ENCODE assay signal across 30 cellular contexts in the genomic region with DNA sequence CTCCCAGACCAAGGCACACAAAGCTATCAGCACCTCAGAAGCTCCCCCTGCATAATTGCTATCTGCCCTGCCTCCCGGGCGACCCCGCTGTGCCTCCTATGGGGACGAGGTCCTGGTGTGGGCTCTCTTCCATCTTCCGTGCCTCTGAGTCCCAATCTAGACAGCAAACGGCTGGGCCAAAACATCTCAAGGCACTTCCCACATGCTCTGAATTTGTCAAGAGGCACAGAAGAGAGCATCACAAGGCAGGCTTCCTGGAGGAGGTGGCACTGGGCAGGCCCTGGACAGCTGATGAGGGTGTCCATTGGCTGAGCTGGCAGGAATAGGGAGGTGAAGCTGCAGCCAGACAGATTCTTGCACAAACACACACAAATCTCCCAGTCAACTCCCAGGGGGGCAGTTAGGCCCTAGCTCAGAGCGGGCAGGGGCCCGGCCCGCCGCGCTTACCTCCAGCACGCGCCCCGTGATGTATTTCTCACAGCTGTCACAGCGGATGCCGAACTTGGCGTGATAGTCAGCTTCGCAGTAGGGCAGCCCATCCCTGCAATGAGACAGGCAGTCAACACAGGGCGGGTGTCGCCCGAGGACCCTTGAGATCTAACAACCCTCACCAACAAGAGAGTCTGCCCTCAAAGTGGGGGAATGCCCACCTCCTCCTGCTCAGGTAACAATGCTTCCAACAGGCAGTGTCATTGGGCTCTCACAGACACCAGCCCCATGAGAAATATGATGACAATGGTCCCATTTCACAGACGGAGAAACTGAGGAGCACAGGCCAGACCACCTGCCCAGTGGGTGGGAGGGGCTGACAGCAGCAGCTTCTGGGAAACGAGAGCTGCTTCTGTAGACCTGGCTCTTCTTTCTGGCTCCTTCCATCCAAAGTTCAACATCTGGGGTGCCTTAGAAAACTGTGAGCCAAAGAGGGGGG.
"Had no signal": no experiment of that assay in that cellular context is flagged by ENCODE, and none has a peak within 500 bp of the region (broad histone marks: within the 10 kb centered on the region; RNA-seq: fewer than 3 reads in every experiment).

No MANE protein-coding gene starts in this region.

- DNase-seq: activated CD4-positive, alpha-beta T cell treated with anti-CD3 and anti-CD28 coated beads, Interleukin-2, amount 50 U/mL, for 48 hours; activated CD8-positive, alpha-beta memory T cell treated with anti-CD3 and anti-CD28 coated beads, Interleukin-2, amount 50 U/mL, for 48 hours; activated naive CD4-positive, alpha-beta T cell; activated T-cell treated with anti-CD3 and anti-CD28 coated beads, Interleukin-2, amount 50 U/mL, for 4 hours; adrenal gland; central memory CD4-positive, alpha-beta T cell; effector memory CD4-positive, alpha-beta T cell; hippocampal formation; left ventricle myocardium superior; mammary epithelial cell; naive thymus-derived CD8-positive, alpha-beta T cell; ovary; stimulated activated CD4-positive, alpha-beta T cell treated with anti-CD3 and anti-CD28 coated beads, Interleukin-1b, Interleukin-23, amount 100 ng/mL, for 48 hours; stimulated activated naive CD8-positive, alpha-beta T cell treated with anti-CD3 and anti-CD28 coated beads, Interleukin-15, amount 100 ng/mL, for 72 hours; T1000; transverse colon; uterus had no signal

- ATAC-seq: activated T-cell treated with anti-CD3 and anti-CD28 coated beads, Interleukin-2, amount 50 U/mL, for 4 hours; left ventricle myocardium superior; naive thymus-derived CD8-positive, alpha-beta T cell; right cardiac atrium; stimulated activated naive CD8-positive, alpha-beta T cell treated with anti-CD3 and anti-CD28 coated beads, Interleukin-15, amount 100 ng/mL, for 72 hours; WTC11 had no signal

- H3K36me3 Mint-ChIP-seq: activated naive CD8-positive, alpha-beta T cell; mesothelial cell of epicardium; naive thymus-derived CD8-positive, alpha-beta T cell; WTC11 had no signal

- H3K36me3 ChIP-seq: adrenal gland, neutrophil, ovary, suprapubic skin, transverse colon, uterus had no signal

- H3K27ac Mint-ChIP-seq: activated naive CD8-positive, alpha-beta T cell; activated T-helper 2 cell treated with anti-CD3 and anti-CD28 coated beads, Interferon-gamma antibody, Interleukin-2, Interleukin-4, amounts not matched to agents 10 μg/mL and 5 μg/mL and 100 μg/mL, durations not matched to agents 14 hours and 24 hours and 36 hours; mesothelial cell of epicardium; naive thymus-derived CD8-positive, alpha-beta T cell; stimulated activated naive CD8-positive, alpha-beta T cell treated with anti-CD3 and anti-CD28 coated beads, Interleukin-15, amount 100 ng/mL, for 72 hours; WTC11 had no signal

- H3K27me3 ChIP-seq: adrenal gland, ovary, transverse colon had no signal

- H3K9me3 ChIP-seq: adrenal gland, esophagus muscularis mucosa, neutrophil, ovary, suprapubic skin, transverse colon, uterus had no signal

- H3K4me3 Mint-ChIP-seq: activated naive CD8-positive, alpha-beta T cell; activated T-cell treated with anti-CD3 and anti-CD28 coated beads, Interleukin-2, amount 50 U/mL, for 4 hours; mesothelial cell of epicardium; naive thymus-derived CD8-positive, alpha-beta T cell; stimulated activated naive CD8-positive, alpha-beta T cell treated with anti-CD3 and anti-CD28 coated beads, Interleukin-15, amount 100 ng/mL, for 72 hours; WTC11 had no signal

- H3K4me1 Mint-ChIP-seq: naive thymus-derived CD8-positive, alpha-beta T cell; stimulated activated naive CD8-positive, alpha-beta T cell treated with anti-CD3 and anti-CD28 coated beads, Interleukin-15, amount 100 ng/mL, for 72 hours had no signal

- H3K4me1 ChIP-seq: adrenal gland, suprapubic skin, uterus had no signal

- H3K27ac ChIP-seq: adrenal gland, esophagus muscularis mucosa, neutrophil, ovary, skin epidermis, suprapubic skin, transverse colon, uterus had no signal

- FAIRE-seq: astrocyte, colon, endothelial cell of umbilical vein, frontal cortex had no signal

- H3K9me3 Mint-ChIP-seq: activated T-cell treated with anti-CD3 and anti-CD28 coated beads, Interleukin-2, amount 50 U/mL, for 4 hours; activated T-helper 2 cell treated with anti-CD3 and anti-CD28 coated beads, Interferon-gamma antibody, Interleukin-2, Interleukin-4, amounts not matched to agents 10 μg/mL and 5 μg/mL and 100 μg/mL, durations not matched to agents 14 hours and 24 hours and 36 hours; mesothelial cell of epicardium; naive thymus-derived CD8-positive, alpha-beta T cell; stimulated activated naive CD8-positive, alpha-beta T cell treated with anti-CD3 and anti-CD28 coated beads, Interleukin-15, amount 100 ng/mL, for 72 hours; WTC11 had no signal

- H3K4me3 ChIP-seq: adrenal gland, esophagus muscularis mucosa, ovary, skin epidermis, suprapubic skin, transverse colon, uterus had no signal
